14 cellular contexts compared by ENCODE assay signal in genomic region chr6:94270040-94270689, GRCh38.
DNase-seq lines count a peak whose midpoint lies in the region; ATAC-seq and TF ChIP-seq lines count a peak whose summit lies in the region.
"Had no signal": no experiment of that assay in that cellular context is flagged by ENCODE, and none has a peak within 500 bp of the region (broad histone marks: within the 10 kb centered on the region; RNA-seq: fewer than 3 reads in every experiment).

No MANE protein-coding gene starts in this region.

- H3K4me3 ChIP-seq in WERI-Rb-1 (ENCODE audit: low read depth, low read length), result no peak overlapping the region

- H3K36me3 ChIP-seq in WERI-Rb-1, result no peaks in the 10 kb centered on the region

- H3K27ac ChIP-seq in WERI-Rb-1, result no peak overlapping the region

- TF ChIP-seq CTCF in WERI-Rb-1 (IDR thresholded peaks at IDR 0.05; ENCODE audit: low read depth, low read length) (no peak), GM10266 (IDR thresholded peaks at IDR 0.05; ENCODE audit: control insufficient read depth, insufficient read depth, low read depth, missing control alignments) (no peak)

- no peaks in the 10 kb centered on the region for H3K9me3 ChIP-seq in WERI-Rb-1 (ENCODE audit: severe bottlenecking)

- no peaks in the 10 kb centered on the region for H3K27me3 ChIP-seq in WERI-Rb-1 (ENCODE audit: insufficient read depth, low read depth, severe bottlenecking)

- ATAC-seq in GM18868 (IDR thresholded peaks at IDR 0.05; ENCODE audit: unreplicated experiment) (peak; percentile 51), GM21423 (IDR thresholded peaks at IDR 0.05; ENCODE audit: unreplicated experiment) (no peak)
- ATAC-seq: stimulated activated naive CD8-positive, alpha-beta T cell treated with anti-CD3 and anti-CD28 coated beads, Interleukin-15, amount 100 ng/mL, for 72 hours had no signal

- DNase-seq in NCI-H2107 treated with DMSO at 0.1 percent for 48 hours (lab: John Stamatoyannopoulos, UW; ENCODE audit: unreplicated experiment) (peak; percentile 18), WERI-Rb-1 (peak; percentile 18), myocyte (ENCODE audit: low read depth) (peak; percentile 12), CD1c-positive myeloid dendritic cell (ENCODE audit: extremely low spot score) (no peak), T1000 (lab: John Stamatoyannopoulos, UW) (no peak), GM10266 (ENCODE audit: extremely low spot score) (no peak)
- DNase-seq: activated CD4-positive, CD25-positive, alpha-beta regulatory T cell treated with anti-CD3 and anti-CD28 coated beads, Interleukin-2, amount 50 U/mL, for 72 hours; foreskin melanocyte; GDM1; KG1; stimulated activated CD4-positive, alpha-beta T cell treated with anti-CD3 and anti-CD28 coated beads, Interleukin-4, amount 100 ng/mL, for 1 hour; stimulated activated naive CD8-positive, alpha-beta T cell treated with anti-CD3 and anti-CD28 coated beads, Interleukin-15, amount 100 ng/mL, for 72 hours had no signal

Comparison
In these comparisons a context has a peak if more than half of its experiments do, and no peak if none do; other contexts are left out.
1. DNase-seq: peak in NCI-H2107 treated with DMSO at 0.1 percent for 48 hours (single experiment), WERI-Rb-1 (single experiment) and myocyte (single experiment); none in CD1c-positive myeloid dendritic cell (single experiment), T1000 (single experiment) and GM10266 (single experiment).